Comparison of ENCODE assay signal across 8 cellular contexts in the genomic region with DNA sequence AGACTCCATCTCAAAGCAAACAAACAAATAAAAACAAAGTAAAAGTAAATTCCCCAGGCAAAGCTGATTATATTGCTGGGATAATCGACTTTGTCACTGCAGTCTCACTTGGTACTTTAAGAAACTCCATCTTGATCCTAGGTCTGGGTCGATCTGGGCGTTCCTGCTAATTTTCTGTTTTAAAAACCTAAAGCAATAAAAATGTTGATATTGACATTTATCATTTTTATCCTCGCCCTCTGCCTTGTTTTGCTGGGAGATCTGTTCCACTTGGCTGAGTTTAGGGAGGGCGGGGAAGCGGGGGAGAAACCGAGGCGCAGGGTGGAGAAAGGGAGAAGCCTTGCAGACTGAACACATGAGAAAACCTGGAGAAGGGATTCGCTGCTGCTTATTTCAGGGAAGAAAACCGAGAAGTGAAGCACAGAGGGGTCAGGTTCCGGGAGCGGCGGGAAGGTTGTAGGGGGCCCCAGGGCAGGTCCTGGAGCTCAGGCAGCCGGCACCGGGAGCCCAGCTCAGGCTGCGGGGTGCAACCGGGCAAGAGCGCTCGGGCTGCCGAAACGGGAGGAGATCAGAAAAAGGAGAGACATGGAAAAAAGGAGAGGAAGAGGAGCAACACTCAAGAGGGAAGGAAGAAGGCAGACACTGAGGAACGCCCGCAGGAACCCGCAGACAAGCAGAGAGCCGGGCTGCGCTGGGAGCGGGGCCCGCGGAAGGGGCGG. TPM values are rescaled to one million over a fixed set of nuclear protein-coding genes. Genes with fewer than 3 reads are reported as not detected.
DNase-seq lines count a peak whose midpoint lies in the region; ATAC-seq, FAIRE-seq and TF ChIP-seq lines count a peak whose summit lies in the region.

No MANE protein-coding gene starts in this region.

- peaks cover 11% of the 10 kb centered on the region for H3K4me1 ChIP-seq in Karpas-422 (ENCODE audit: low read length)
- peaks cover 0 to 22% (median 7%) of the 10 kb centered on the region in 3 donors for H3K4me1 ChIP-seq in pancreas

- no peaks in the 10 kb centered on the region for H4K20me1 ChIP-seq in Karpas-422 (ENCODE audit: insufficient read depth, low read depth, low read length)

- POLR2A ChIA-PET in activated CD4-positive, alpha-beta memory T cell treated with anti-CD3 and anti-CD28 coated beads, Interleukin-2, amount 10 ng/mL, durations not matched to agents 7 days and 5 days (lab: Charles Lee) = interaction anchor here (0.6 to 2.8 kb wide), 10 partner anchors 13 to 437 kb away, joined by 3 to 44 read pairs (median 4); a partner anchor contains a TSS

- peak overlapping the region; percentile 74 for H3K9ac ChIP-seq in Karpas-422 (ENCODE audit: low read length)

- H3K36me3 ChIP-seq in Karpas-422 (ENCODE audit: insufficient read depth, low read length) (no peaks in the 10 kb centered on the region), pancreas (no peaks in the 10 kb centered on the region)

- H3K4me1 Mint-ChIP-seq in T-helper 2 cell treated with Interferon-gamma antibody and Interleukin-4, amounts not matched to agents 5 μg/mL and 100 μg/mL, for 36 hours (ENCODE audit: low read depth) = peaks cover 8% of the 10 kb centered on the region
- H3K4me1 Mint-ChIP-seq in activated CD4-positive, alpha-beta memory T cell treated with anti-CD3 and anti-CD28 coated beads, Interleukin-2, amount 10 ng/mL, durations not matched to agents 7 days and 5 days = peaks cover 10% of the 10 kb centered on the region

- H3K27me3 ChIP-seq in Karpas-422 (ENCODE audit: low read length) (no peaks in the 10 kb centered on the region), pancreas (no peaks in the 10 kb centered on the region)

- H3K4me3 ChIP-seq in Karpas-422 (ENCODE audit: low read length) (peak overlapping the region; percentile 75), pancreas (peak overlapping the region; percentile 52 to 66 (median 64))

- intact Hi-C loops in pancreas (cut with DNase I) = no loop called here

- H3K27ac Mint-ChIP-seq in T-helper 2 cell treated with Interferon-gamma antibody and Interleukin-4, amounts not matched to agents 5 μg/mL and 100 μg/mL, for 36 hours = peak overlapping the region; percentile 85
- H3K27ac Mint-ChIP-seq in activated CD4-positive, alpha-beta memory T cell treated with anti-CD3 and anti-CD28 coated beads, Interleukin-2, amount 10 ng/mL, durations not matched to agents 7 days and 5 days = peak overlapping the region; percentile 73

- peak overlapping the region; percentile 96 for H3K4me2 ChIP-seq in Karpas-422 (ENCODE audit: low read depth, low read length, poor library complexity, severe bottlenecking)

- CTCF ChIA-PET in activated CD4-positive, alpha-beta memory T cell treated with anti-CD3 and anti-CD28 coated beads, Interleukin-2, amount 10 ng/mL, durations not matched to agents 7 days and 5 days (lab: Charles Lee) = interaction anchor here (0.9 to 1.3 kb wide), 2 partner anchors 126 to 127 kb away, joined by 3 to 5 read pairs; no protein-coding TSS in a partner anchor

- H3K9me3 ChIP-seq in Karpas-422 (ENCODE audit: low read length) = no peaks in the 10 kb centered on the region
- H3K9me3 ChIP-seq in pancreas = no peaks in the 10 kb centered on the region

- peak overlapping the region; percentile 92 for H3K4me3 Mint-ChIP-seq in T-helper 2 cell treated with Interferon-gamma antibody and Interleukin-4, amounts not matched to agents 5 μg/mL and 100 μg/mL, for 36 hours
- peak overlapping the region; percentile 89 for H3K4me3 Mint-ChIP-seq in activated CD4-positive, alpha-beta memory T cell treated with anti-CD3 and anti-CD28 coated beads, Interleukin-2, amount 10 ng/mL, durations not matched to agents 7 days and 5 days

- H3K27me3 Mint-ChIP-seq in T-helper 2 cell treated with Interferon-gamma antibody and Interleukin-4, amounts not matched to agents 5 μg/mL and 100 μg/mL, for 36 hours (ENCODE audit: low read depth) = no peaks in the 10 kb centered on the region
- H3K27me3 Mint-ChIP-seq in activated CD4-positive, alpha-beta memory T cell treated with anti-CD3 and anti-CD28 coated beads, Interleukin-2, amount 10 ng/mL, durations not matched to agents 7 days and 5 days = no peaks in the 10 kb centered on the region

- H2AFZ ChIP-seq in Karpas-422 (ENCODE audit: low read length) = peak overlapping the region; percentile 45; the same call in 1 of the 2 replicates

- no peak for DNase-seq in T-helper 2 cell treated with Interferon-gamma antibody and Interleukin-4, amounts not matched to agents 5 μg/mL and 100 μg/mL, for 36 hours (ENCODE audit: low spot score)
- DNase-seq in T-helper 2 cell = no peak
- DNase-seq in Karpas-422 = peak; percentile 41
- no peak for DNase-seq in activated CD4-positive, alpha-beta memory T cell treated with anti-CD3 and anti-CD28 coated beads, Interleukin-2, amount 10 ng/mL, durations not matched to agents 7 days and 5 days
- DNase-seq in glomerular visceral epithelial cell (ENCODE audit: extremely low spot score) = peak; percentile 58
- DNase-seq in pancreas = no peak
- no peak for DNase-seq in SHP77 treated with DMSO at 0.1 percent for 48 hours (lab: John Stamatoyannopoulos, UW)

- H3K27ac ChIP-seq in Karpas-422 (ENCODE audit: low read length) (no peak overlapping the region), pancreas (peak overlapping the region; percentile 83 to 95 (median 88))

- no peaks in the 10 kb centered on the region for H3K9me2 ChIP-seq in Karpas-422 (replicated peaks; ENCODE audit: insufficient read depth, low read length)

- H3K36me3 Mint-ChIP-seq in T-helper 2 cell treated with Interferon-gamma antibody and Interleukin-4, amounts not matched to agents 5 μg/mL and 100 μg/mL, for 36 hours (ENCODE audit: low read depth) = no peaks in the 10 kb centered on the region
- H3K36me3 Mint-ChIP-seq in activated CD4-positive, alpha-beta memory T cell treated with anti-CD3 and anti-CD28 coated beads, Interleukin-2, amount 10 ng/mL, durations not matched to agents 7 days and 5 days (ENCODE audit: low read depth) = no peaks in the 10 kb centered on the region

- ATAC-seq in GM21825 (IDR thresholded peaks at IDR 0.05; ENCODE audit: unreplicated experiment) (peak; percentile 9), pancreas (peak; percentile 1 to 7 (median 2))

- TF ChIP-seq CTCF in pancreas (IDR thresholded peaks at IDR 0.05) = no peak

- FAIRE-seq in pancreas (lab: Jason Lieb, UNC) = no peak

- H3K79me2 ChIP-seq in Karpas-422 (ENCODE audit: low read length) = peaks cover 3% of the 10 kb centered on the region; the same call in 1 of the 2 replicates

- 0 to 1% methylated on average over 28 to 30 of the region's 30 CpGs for WGBS in pancreas, 2 donors

- no peaks in the 10 kb centered on the region for H3K9me3 Mint-ChIP-seq in T-helper 2 cell treated with Interferon-gamma antibody and Interleukin-4, amounts not matched to agents 5 μg/mL and 100 μg/mL, for 36 hours
- H3K9me3 Mint-ChIP-seq in activated CD4-positive, alpha-beta memory T cell treated with anti-CD3 and anti-CD28 coated beads, Interleukin-2, amount 10 ng/mL, durations not matched to agents 7 days and 5 days = no peaks in the 10 kb centered on the region

RNA-seq across cellular contexts. Expression of a gene that starts 27.4 kb away (rescaled TPM):
- 55.2 and 70.7 TPM in 2 replicates for total RNA-seq in Karpas-422 (2014; rRNA removed; shearing (Covaris generic); ENCODE audit: low replicate concordance)
- 10 to 100 TPM; 58.9 to 63.4 TPM for total RNA-seq in activated CD4-positive, alpha-beta memory T cell treated with anti-CD3 and anti-CD28 coated beads, Interleukin-2, amount 10 ng/mL, durations not matched to agents 7 days and 5 days
- total RNA-seq in pancreas = 10 to 100 TPM; 43.7 to 64.1 (median 54.4) TPM
- 10 to 100 TPM; 10.1 to 13.3 TPM for polyA plus RNA-seq in pancreas

Comparison
In these comparisons a context has a peak if more than half of its experiments do, and no peak if none do; other contexts are left out.
1. DNase-seq: peak in Karpas-422 (single experiment) and glomerular visceral epithelial cell (single experiment); none in T-helper 2 cell treated with Interferon-gamma antibody and Interleukin-4, amounts not matched to agents 5 μg/mL and 100 μg/mL, for 36 hours (single experiment), T-helper 2 cell (0 of 5), activated CD4-positive, alpha-beta memory T cell treated with anti-CD3 and anti-CD28 coated beads, Interleukin-2, amount 10 ng/mL, durations not matched to agents 7 days and 5 days (single experiment), pancreas (0 of 6) and SHP77 treated with DMSO at 0.1 percent for 48 hours (single experiment).